In the genomic region with DNA sequence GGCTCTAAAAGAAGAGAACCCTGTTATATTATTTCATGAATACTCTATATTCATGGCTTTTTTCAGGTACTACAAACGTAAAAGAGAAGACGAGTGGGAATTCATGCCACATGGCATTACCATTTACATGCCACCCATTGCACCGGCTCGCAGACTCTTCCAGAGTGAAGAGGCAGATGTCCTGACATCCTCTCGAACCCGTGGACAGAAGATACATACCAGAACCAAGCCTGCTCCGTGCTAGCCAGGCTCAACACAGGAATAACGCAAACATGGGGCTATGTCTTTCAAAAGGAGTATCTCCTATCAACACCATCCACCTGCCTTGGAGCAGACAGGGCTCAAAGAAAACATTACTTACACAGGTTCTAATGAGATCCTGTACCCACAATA, we compare ENCODE assay signal across 2 cellular contexts.
TF ChIP-seq lines count a peak whose summit lies in the region.

No MANE protein-coding gene starts in this region.

TF ChIP-seq in IMR-90, 13 proteins besides CTCF, POLR2A, EP300 and RAD21:
- no peak for TF ChIP-seq RFX5 (IDR thresholded peaks at IDR 0.05; ENCODE audit: low read depth, low read length)
- no peak for TF ChIP-seq SMC3 (IDR thresholded peaks at IDR 0.05; ENCODE audit: low read depth, low read length)
TF ChIP-seq in IMR-90: peak in this region for 0.

TF ChIP-seq in GM12878, 131 proteins besides CTCF, POLR2A, EP300 and RAD21:
- no peak for TF ChIP-seq ZNF384 (IDR thresholded peaks at IDR 0.05; ENCODE audit: borderline replicate concordance, low read depth, low read length)
- no peak for TF ChIP-seq POLR2AphosphoS5 (IDR thresholded peaks at IDR 0.05; ENCODE audit: low read length)
- no peak for TF ChIP-seq ETV6 (conservative IDR thresholded peaks at IDR 0.05 in 1 of 2, IDR thresholded peaks at IDR 0.05 in 1 of 2; ENCODE audit: borderline replicate concordance in 1 of 2, low read depth in 1 of 2)
- TF ChIP-seq KLF5 (IDR thresholded peaks at IDR 0.05; ENCODE audit: partially characterized antibody), result no peak
- TF ChIP-seq, protein P1, sequence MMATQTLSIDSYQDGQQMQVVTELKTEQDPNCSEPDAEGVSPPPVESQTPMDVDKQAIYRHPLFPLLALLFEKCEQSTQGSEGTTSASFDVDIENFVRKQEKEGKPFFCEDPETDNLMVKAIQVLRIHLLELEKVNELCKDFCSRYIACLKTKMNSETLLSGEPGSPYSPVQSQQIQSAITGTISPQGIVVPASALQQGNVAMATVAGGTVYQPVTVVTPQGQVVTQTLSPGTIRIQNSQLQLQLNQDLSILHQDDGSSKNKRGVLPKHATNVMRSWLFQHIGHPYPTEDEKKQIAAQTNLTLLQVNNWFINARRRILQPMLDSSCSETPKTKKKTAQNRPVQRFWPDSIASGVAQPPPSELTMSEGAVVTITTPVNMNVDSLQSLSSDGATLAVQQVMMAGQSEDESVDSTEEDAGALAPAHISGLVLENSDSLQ (IDR thresholded peaks at IDR 0.05), result no peak
- TF ChIP-seq IRF4 (IDR thresholded peaks at IDR 0.05; ENCODE audit: low read depth, low read length), result no peak
- TF ChIP-seq HCFC1 (IDR thresholded peaks at IDR 0.05; ENCODE audit: low read length), result no peak
- no peak for TF ChIP-seq MEF2A (IDR thresholded peaks at IDR 0.05; ENCODE audit: insufficient read depth, low read depth, low read length)
- no peak for TF ChIP-seq ZNF207 (IDR thresholded peaks at IDR 0.05; ENCODE audit: borderline replicate concordance)
- TF ChIP-seq ZNF622 (IDR thresholded peaks at IDR 0.05), result no peak
- no peak for TF ChIP-seq PAX8 (IDR thresholded peaks at IDR 0.05)
- TF ChIP-seq, protein P2, sequence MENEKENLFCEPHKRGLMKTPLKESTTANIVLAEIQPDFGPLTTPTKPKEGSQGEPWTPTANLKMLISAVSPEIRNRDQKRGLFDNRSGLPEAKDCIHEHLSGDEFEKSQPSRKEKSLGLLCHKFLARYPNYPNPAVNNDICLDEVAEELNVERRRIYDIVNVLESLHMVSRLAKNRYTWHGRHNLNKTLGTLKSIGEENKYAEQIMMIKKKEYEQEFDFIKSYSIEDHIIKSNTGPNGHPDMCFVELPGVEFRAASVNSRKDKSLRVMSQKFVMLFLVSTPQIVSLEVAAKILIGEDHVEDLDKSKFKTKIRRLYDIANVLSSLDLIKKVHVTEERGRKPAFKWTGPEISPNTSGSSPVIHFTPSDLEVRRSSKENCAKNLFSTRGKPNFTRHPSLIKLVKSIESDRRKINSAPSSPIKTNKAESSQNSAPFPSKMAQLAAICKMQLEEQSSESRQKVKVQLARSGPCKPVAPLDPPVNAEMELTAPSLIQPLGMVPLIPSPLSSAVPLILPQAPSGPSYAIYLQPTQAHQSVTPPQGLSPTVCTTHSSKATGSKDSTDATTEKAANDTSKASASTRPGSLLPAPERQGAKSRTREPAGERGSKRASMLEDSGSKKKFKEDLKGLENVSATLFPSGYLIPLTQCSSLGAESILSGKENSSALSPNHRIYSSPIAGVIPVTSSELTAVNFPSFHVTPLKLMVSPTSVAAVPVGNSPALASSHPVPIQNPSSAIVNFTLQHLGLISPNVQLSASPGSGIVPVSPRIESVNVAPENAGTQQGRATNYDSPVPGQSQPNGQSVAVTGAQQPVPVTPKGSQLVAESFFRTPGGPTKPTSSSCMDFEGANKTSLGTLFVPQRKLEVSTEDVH (IDR thresholded peaks at IDR 0.05; ENCODE audit: low read depth, partially characterized antibody), result no peak
